Comparison of ENCODE assay signal across 7 cellular contexts in the genomic region with DNA sequence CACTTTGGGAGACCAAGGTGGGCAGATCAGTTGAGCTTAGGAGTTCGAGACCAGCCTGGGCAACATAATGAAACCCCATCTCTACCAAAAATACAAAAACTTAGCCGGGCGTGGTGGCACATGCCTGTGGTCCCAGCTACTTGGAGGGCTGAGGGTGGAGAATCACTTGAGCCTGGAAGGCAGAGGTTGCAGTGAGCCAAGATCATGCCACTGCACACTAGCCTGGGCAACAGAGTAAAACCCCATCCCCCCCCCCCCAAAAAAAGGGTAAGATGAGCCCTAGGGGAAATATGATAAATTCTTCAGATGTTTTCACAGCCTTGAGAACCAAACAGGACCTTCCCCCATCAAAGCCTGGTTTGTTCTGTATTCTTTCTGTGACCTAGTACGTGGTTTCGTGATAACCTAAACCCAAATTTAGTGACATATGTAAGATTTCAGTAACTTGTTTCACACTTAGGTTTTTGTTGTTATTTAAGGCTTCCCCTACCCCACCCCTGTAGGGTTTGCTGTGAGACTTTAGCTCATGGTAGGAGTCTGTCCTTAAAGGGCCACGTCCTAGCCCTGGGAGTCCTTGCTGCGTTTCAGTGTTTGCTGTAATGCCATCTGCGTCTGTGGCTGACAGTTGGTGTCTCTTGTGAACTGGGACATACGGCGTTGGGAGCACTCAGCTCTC. TPM values are rescaled to one million over a fixed set of nuclear protein-coding genes. Genes with fewer than 3 reads are reported as not detected.
DNase-seq lines count a peak whose midpoint lies in the region; ATAC-seq and TF ChIP-seq lines count a peak whose summit lies in the region.

No MANE protein-coding gene starts in this region.

- intact Hi-C loops in PC-3 (cut with micrococcal nuclease): no loop called here

- H3K4me3 Mint-ChIP-seq in H9: no peak overlapping the region; a peak in 1 of 5 replicates
- peak overlapping the region; percentile 80 to 100 (median 90) for H3K4me3 Mint-ChIP-seq in naive thymus-derived CD8-positive, alpha-beta T cell

- no peak overlapping the region for H3K4me3 ChIP-seq in PC-3 (ENCODE audit: low read length)

- H2AFZ ChIP-seq in H9 (ENCODE audit: low read length) (no peak overlapping the region), PC-3 (ENCODE audit: low read length) (no peak overlapping the region)

- CTCF ChIA-PET in PC-3 (lab: Charles Lee): no interaction called here

- no peak overlapping the region for H3K56ac ChIP-seq in H9 (ENCODE audit: insufficient read length, low read depth, low read length)

- H3K4me1 ChIP-seq in H9 (ENCODE audit: insufficient read depth, low read length) (peaks cover 7% of the 10 kb centered on the region; the same call in 1 of the 2 replicates), PC-3 (ENCODE audit: insufficient read depth, low read length) (no peaks in the 10 kb centered on the region)

- H3K4me1 Mint-ChIP-seq in H9: peaks cover 12 to 18% of the 10 kb centered on the region in 2 experiments
- peaks cover 18 to 80% (median 66%) of the 10 kb centered on the region in 4 donors for H3K4me1 Mint-ChIP-seq in naive thymus-derived CD8-positive, alpha-beta T cell

- no TSS peak for BruUV-seq in PC-3 (replicated peaks; lab: Mats Ljungman, UMichigan)

- no peaks in the 10 kb centered on the region for H3K9me2 ChIP-seq in PC-3 (replicated peaks; ENCODE audit: low read length)

- H2BK15ac ChIP-seq in H9 (ENCODE audit: low read depth, low read length): no peak overlapping the region

- no peak overlapping the region for H4K8ac ChIP-seq in H9 (replicated peaks; ENCODE audit: insufficient read length, low read depth, low read length)

- H4K5ac ChIP-seq in H9 (ENCODE audit: insufficient read length, low read depth, low read length): no peak overlapping the region

- H3K9me3 Mint-ChIP-seq in H9: no peaks in the 10 kb centered on the region
- H3K9me3 Mint-ChIP-seq in naive thymus-derived CD8-positive, alpha-beta T cell: peaks cover 0 to 4% (median 0%) of the 10 kb centered on the region in 9 donors

- no peaks in the 10 kb centered on the region; the same call in 1 of the 2 replicates for H3K27me3 Mint-ChIP-seq in H9 (ENCODE audit: low read depth)
- H3K27me3 Mint-ChIP-seq in naive thymus-derived CD8-positive, alpha-beta T cell: no peaks in the 10 kb centered on the region

- H3K27ac Mint-ChIP-seq in H9: peak overlapping the region in 2 of 3 experiments; percentile 79 to 89; a peak in 4 of 7 replicates
- peak overlapping the region; percentile 98 to 100 (median 99) for H3K27ac Mint-ChIP-seq in naive thymus-derived CD8-positive, alpha-beta T cell

- H3T11ph ChIP-seq in H9 (ENCODE audit: low read length): no peak overlapping the region

- DNase-seq in H9: no peak
- DNase-seq in NCI-H524 (lab: John Stamatoyannopoulos, UW): peak; percentile 74 to 91
- peak; percentile 77 for DNase-seq in central memory CD4-positive, alpha-beta T cell
- DNase-seq in naive thymus-derived CD8-positive, alpha-beta T cell: peak in 6 of 10 donors; percentile 31 to 85 (median 73)
- DNase-seq in PC-3: no peak
- DNase-seq in HuH-7 (ENCODE audit: low spot score): no peak

- no peak overlapping the region for H2BK12ac ChIP-seq in H9 (ENCODE audit: insufficient read length, low read depth, low read length)

- no peaks in the 10 kb centered on the region for H3K36me3 ChIP-seq in PC-3 (ENCODE audit: low read depth, low read length)

- no peak overlapping the region for H2BK20ac ChIP-seq in H9 (ENCODE audit: low read depth, low read length, poor library complexity, severe bottlenecking)

- no peak overlapping the region for H2BK5ac ChIP-seq in H9 (ENCODE audit: insufficient read length, low read length)

- no peaks in the 10 kb centered on the region for H4K20me1 ChIP-seq in H9 (ENCODE audit: control insufficient read depth, insufficient read depth, insufficient read length)
- H4K20me1 ChIP-seq in PC-3 (ENCODE audit: low read length): no peaks in the 10 kb centered on the region

- peaks cover 0 to 17% (median 9%) of the 10 kb centered on the region in 3 experiments; a peak in 4 of 7 replicates for H3K36me3 Mint-ChIP-seq in H9 (ENCODE audit: insufficient read depth in 1 of 3, low read depth in 3 of 3)
- H3K36me3 Mint-ChIP-seq in naive thymus-derived CD8-positive, alpha-beta T cell: peaks cover 0 to 8% (median 4%) of the 10 kb centered on the region in 3 donors

- H3K79me2 ChIP-seq in H9 (ENCODE audit: insufficient read depth, low read length) (no peaks in the 10 kb centered on the region), PC-3 (ENCODE audit: low read length) (no peaks in the 10 kb centered on the region)

- no peak overlapping the region for H3K4me2 ChIP-seq in H9 (ENCODE audit: insufficient read depth, insufficient read length, low read length)
- no peak overlapping the region for H3K4me2 ChIP-seq in PC-3 (ENCODE audit: low read length)

- POLR2A ChIA-PET in naive thymus-derived CD8-positive, alpha-beta T cell (lab: Charles Lee): interaction anchor here (0.5 to 4.4 kb wide), 26 partner anchors 9 to 1156 kb away, joined by 3 to 76 read pairs (median 6); a partner anchor contains a TSS
- POLR2A ChIA-PET in PC-3 (lab: Charles Lee; ENCODE audit: unreplicated experiment): no interaction called here

- no peaks in the 10 kb centered on the region for H3K23me2 ChIP-seq in H9 (ENCODE audit: insufficient read length, low read depth, low read length, poor library complexity, severe bottlenecking)

- no peaks in the 10 kb centered on the region for H3F3A ChIP-seq in PC-3 (ENCODE audit: low read length, unreplicated experiment)

- H3K4ac ChIP-seq in H9 (ENCODE audit: low read depth, low read length): no peak overlapping the region

- WGBS in H9 (ENCODE audit: extremely low coverage, insufficient read length, low lambda C conversion rate): no CpG with 5 or more reads among the region's 10 CpGs

- H3K18ac ChIP-seq in H9 (ENCODE audit: insufficient read length, low read depth, low read length): no peak overlapping the region

- no peak overlapping the region for H4K91ac ChIP-seq in H9 (ENCODE audit: insufficient read length, low read depth, low read length)

- no peak overlapping the region for H3K27ac ChIP-seq in H9 (ENCODE audit: insufficient read length, low read depth, low read length)
- no peak overlapping the region for H3K27ac ChIP-seq in PC-3 (ENCODE audit: low read length)

- peak overlapping the region; percentile 16; the same call in 1 of the 2 replicates for H3K14ac ChIP-seq in H9 (ENCODE audit: insufficient read depth, low read length)

- no peaks in the 10 kb centered on the region for H3K27me3 ChIP-seq in H9 (ENCODE audit: insufficient read depth, low read length)
- no peaks in the 10 kb centered on the region for H3K27me3 ChIP-seq in PC-3 (ENCODE audit: low read length)

- no peak overlapping the region for H2AK5ac ChIP-seq in H9 (ENCODE audit: insufficient read length, low read length)

- no peak overlapping the region for H3K23ac ChIP-seq in H9 (ENCODE audit: insufficient read length, low read depth, low read length)

- H3K9ac ChIP-seq in H9 (ENCODE audit: extremely low read depth, insufficient read length, low read length): no peak overlapping the region
- no peak overlapping the region for H3K9ac ChIP-seq in PC-3 (ENCODE audit: low read length)

- ATAC-seq in GM18867 (IDR thresholded peaks at IDR 0.05; ENCODE audit: unreplicated experiment): peak; percentile 58
- ATAC-seq in naive thymus-derived CD8-positive, alpha-beta T cell: peak; percentile 76 to 82
- no peak for ATAC-seq in PC-3

- TF ChIP-seq CTCF in H9 (conservative IDR thresholded peaks at IDR 0.05) (no peak), PC-3 (conservative IDR thresholded peaks at IDR 0.05; ENCODE audit: low read depth, low read length) (no peak)

- no peaks in the 10 kb centered on the region for H3K79me1 ChIP-seq in H9 (ENCODE audit: insufficient read depth, low read depth, low read length, poor library complexity, severe bottlenecking)

- no peak overlapping the region for H2BK120ac ChIP-seq in H9 (ENCODE audit: low read depth, low read length, poor library complexity, severe bottlenecking)

- H3K9me3 ChIP-seq in H9 (ENCODE audit: control insufficient read depth, low read depth, low read length) (no peaks in the 10 kb centered on the region), PC-3 (ENCODE audit: low read length) (no peaks in the 10 kb centered on the region)

RNA-seq across cellular contexts. Expression of a gene that starts 49.6 kb away (rescaled TPM):
- total RNA-seq in H9 (2021) (58.5 and 58.6 TPM in 2 replicates), PC-3 (2014; rRNA removed) (68.3 and 76.1 TPM in 2 replicates)
- 100 to 1,000 TPM; 169 to 171 TPM for total RNA-seq in naive thymus-derived CD8-positive, alpha-beta T cell
- 10 to 100 TPM in 1 of 3 donors, 1 to 10 TPM in 2; 3.3 to 22.3 (median 8.0) TPM for polyA plus RNA-seq in naive thymus-derived CD8-positive, alpha-beta T cell

RNA-seq across cellular contexts. Expression of a gene that starts 49.9 kb away (rescaled TPM):
- total RNA-seq in H9 (2021) (27.8 and 29.4 TPM in 2 replicates), PC-3 (2014; rRNA removed) (19.1 and 21.3 TPM in 2 replicates)
- 10 to 100 TPM; 18.3 to 20.4 TPM for total RNA-seq in naive thymus-derived CD8-positive, alpha-beta T cell
- 10 to 100 TPM in 1 of 3 donors, 1 to 10 TPM in 2; 5.3 to 11.9 (median 5.9) TPM for polyA plus RNA-seq in naive thymus-derived CD8-positive, alpha-beta T cell

Comparison
In these comparisons a context has a peak if more than half of its experiments do, and no peak if none do; other contexts are left out.
1. DNase-seq: peak in NCI-H524 (2 of 2), central memory CD4-positive, alpha-beta T cell (single experiment) and naive thymus-derived CD8-positive, alpha-beta T cell (6 of 10); none in H9 (single experiment), PC-3 (single experiment) and HuH-7 (single experiment).
2. H3K4me3 Mint-ChIP-seq: peak in naive thymus-derived CD8-positive, alpha-beta T cell (10 of 10); none in H9 (0 of 2).